Comparison of ENCODE assay signal across 8 cellular contexts in the genomic region with DNA sequence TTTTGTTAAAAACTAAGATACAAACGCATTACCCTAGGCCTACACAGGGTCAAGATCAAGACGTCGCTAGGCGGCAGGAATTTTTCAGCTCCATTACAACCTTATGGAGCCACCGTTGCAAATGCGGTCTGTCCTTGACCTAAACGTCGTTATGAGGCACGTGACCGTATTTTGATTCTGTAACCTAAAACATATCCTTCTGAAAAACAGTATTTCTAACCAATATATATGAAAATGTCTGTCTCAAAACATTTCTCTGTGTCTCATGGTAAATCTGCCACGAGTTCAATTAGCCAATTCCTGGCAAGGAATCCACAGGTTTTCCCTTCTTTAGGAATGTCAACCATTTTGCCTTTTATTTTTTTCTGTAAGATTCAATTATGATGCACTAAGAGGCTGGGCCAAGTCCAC. TPM values are rescaled to one million over a fixed set of nuclear protein-coding genes. Genes with fewer than 3 reads are reported as not detected.
DNase-seq lines count a peak whose midpoint lies in the region; TF ChIP-seq lines count a peak whose summit lies in the region.

No MANE protein-coding gene starts in this region.

- peak overlapping the region; percentile 76 for H3K4me2 ChIP-seq in BLaER1

- DNase-seq in RWPE1 (ENCODE audit: low spot score) (peak; percentile 6), dermis blood vessel endothelial cell (peak; percentile 59), AG20443 (ENCODE audit: low spot score) (no peak), LoVo (ENCODE audit: low spot score) (no peak)
- DNase-seq in effector CD4-positive, alpha-beta T cell = no peak

- H3K4me3 ChIP-seq in BLaER1 (peak overlapping the region; percentile 98), GM12875 (ENCODE audit: low read depth, low read length) (peak overlapping the region; percentile 60), mucosa of rectum (ENCODE audit: low read length in 2 of 2) (peak overlapping the region; percentile 91 to 97)

- H3K27me3 ChIP-seq in BLaER1 (no peaks in the 10 kb centered on the region), mucosa of rectum (ENCODE audit: control insufficient read depth in 2 of 2, insufficient read depth in 2 of 2, low read length in 2 of 2) (no peaks in the 10 kb centered on the region)

- peak overlapping the region; percentile 96 for H3K27ac ChIP-seq in BLaER1
- peak overlapping the region; percentile 99 for H3K27ac ChIP-seq in RWPE1
- peak overlapping the region; percentile 99 to 100 for H3K27ac ChIP-seq in mucosa of rectum (ENCODE audit: low read depth in 2 of 2, low read length in 2 of 2)

- H3K36me3 ChIP-seq in BLaER1 = peaks cover 8% of the 10 kb centered on the region; the same call in 1 of the 2 replicates
- no peaks in the 10 kb centered on the region for H3K36me3 ChIP-seq in mucosa of rectum (ENCODE audit: control insufficient read depth in 2 of 2, insufficient read depth in 2 of 2, low read length in 2 of 2)

- POLR2A ChIA-PET in RWPE1 (lab: Yijun Ruan, JAX; ENCODE audit: low non-redundant PET) = interaction anchor here (0.6 to 0.7 kb wide), 2 partner anchors 69 to 184 kb away, joined by 3 read pairs; a partner anchor contains a TSS

- TF ChIP-seq CTCF in GM12875 (IDR thresholded peaks at IDR 0.05; ENCODE audit: borderline replicate concordance, insufficient read depth, low read depth, low read length) (no peak), RWPE1 (conservative IDR thresholded peaks at IDR 0.05; ENCODE audit: low read depth) (no peak)

- H3K9ac ChIP-seq in BLaER1 (peak overlapping the region; percentile 97), mucosa of rectum (ENCODE audit: low read depth in 1 of 2, low read length in 2 of 2) (peak overlapping the region; percentile 96 to 99)

- H3K9me3 ChIP-seq in BLaER1 (no peaks in the 10 kb centered on the region; the same call in 1 of the 2 replicates), mucosa of rectum (ENCODE audit: control insufficient read depth in 2 of 2, low read length in 2 of 2) (no peaks in the 10 kb centered on the region)

- H4K20me1 ChIP-seq in BLaER1 = peaks cover 55% of the 10 kb centered on the region

- H3K4me1 ChIP-seq in BLaER1 = peaks cover 50% of the 10 kb centered on the region
- peaks cover 16 to 18% of the 10 kb centered on the region in 2 donors for H3K4me1 ChIP-seq in mucosa of rectum (ENCODE audit: control insufficient read depth in 2 of 2, insufficient read depth in 2 of 2, low read length in 2 of 2)

- CTCF ChIA-PET in RWPE1 (lab: Yijun Ruan, JAX) = interaction anchor here (0.5 to 2.0 kb wide), 18 partner anchors 16 to 1080 kb away, joined by 3 to 12 read pairs (median 4); no protein-coding TSS in a partner anchor

RNA-seq across cellular contexts. Expression of a gene that starts 1.7 kb away (rescaled TPM):
- total RNA-seq in dermis blood vessel endothelial cell = 118 and 312 TPM in 2 replicates

Comparison
In these comparisons a context has a peak if more than half of its experiments do, and no peak if none do; other contexts are left out.
1. DNase-seq: peak in RWPE1 (single experiment) and dermis blood vessel endothelial cell (single experiment); none in AG20443 (single experiment), effector CD4-positive, alpha-beta T cell (single experiment) and LoVo (single experiment).
2. Peak in every context shown above with its lines, with median percentiles within 50 percentile points of each other: H3K27ac ChIP-seq and H3K4me3 ChIP-seq.